Comparison of ENCODE assay signal across 15 cellular contexts in genomic region chr19:4032436-4032835, GRCh38.
"Had no signal": no experiment of that assay in that cellular context is flagged by ENCODE, and none has a peak within 500 bp of the region (broad histone marks: within the 10 kb centered on the region; RNA-seq: fewer than 3 reads in every experiment).

No MANE protein-coding gene starts in this region.

- H3K9me3 ChIP-seq: ascending aorta, esophagus muscularis mucosa, prostate gland, right atrium auricular region, stomach had no signal

- H3K27me3 ChIP-seq: ascending aorta, esophagus muscularis mucosa, right atrium auricular region, stomach had no signal

- H3K4me3 ChIP-seq: ascending aorta, esophagus muscularis mucosa, prostate gland, right atrium auricular region, stomach had no signal

- DNase-seq: activated CD4-positive, alpha-beta T cell treated with anti-CD3 and anti-CD28 coated beads, Interleukin-2, amount 10 ng/mL, durations not matched to agents 24 days and 14 days; activated CD4-positive, CD25-positive, alpha-beta regulatory T cell; activated CD8-positive, alpha-beta T cell treated with anti-CD3 and anti-CD28 coated beads for 36 hours; activated naive CD4-positive, alpha-beta T cell treated with anti-CD3 and anti-CD28 coated beads, Interleukin-2, amount 10 ng/mL, durations not matched to agents 7 days and 5 days; activated naive CD8-positive, alpha-beta T cell treated with anti-CD3 and anti-CD28 coated beads, Interleukin-2, amount 50 U/mL, for 24 hours; activated T-cell treated with anti-CD3 and anti-CD28 coated beads, Interleukin-2, amount 50 U/mL, for 4 hours; cerebellar nuclear complex; effector CD8-positive, alpha-beta T cell; stomach; T-helper 1 cell; T-helper 9 cell had no signal

- H3K27ac ChIP-seq: ascending aorta, prostate gland, right atrium auricular region, stomach had no signal

- ATAC-seq: activated CD8-positive, alpha-beta T cell treated with anti-CD3 and anti-CD28 coated beads for 36 hours; activated naive CD8-positive, alpha-beta T cell treated with anti-CD3 and anti-CD28 coated beads, Interleukin-2, amount 50 U/mL, for 24 hours; activated T-cell treated with anti-CD3 and anti-CD28 coated beads, Interleukin-2, amount 50 U/mL, for 4 hours had no signal

- H3K4me1 ChIP-seq: ascending aorta, prostate gland, right atrium auricular region, stomach had no signal
